2 cellular contexts compared by ENCODE assay signal in the genomic region with DNA sequence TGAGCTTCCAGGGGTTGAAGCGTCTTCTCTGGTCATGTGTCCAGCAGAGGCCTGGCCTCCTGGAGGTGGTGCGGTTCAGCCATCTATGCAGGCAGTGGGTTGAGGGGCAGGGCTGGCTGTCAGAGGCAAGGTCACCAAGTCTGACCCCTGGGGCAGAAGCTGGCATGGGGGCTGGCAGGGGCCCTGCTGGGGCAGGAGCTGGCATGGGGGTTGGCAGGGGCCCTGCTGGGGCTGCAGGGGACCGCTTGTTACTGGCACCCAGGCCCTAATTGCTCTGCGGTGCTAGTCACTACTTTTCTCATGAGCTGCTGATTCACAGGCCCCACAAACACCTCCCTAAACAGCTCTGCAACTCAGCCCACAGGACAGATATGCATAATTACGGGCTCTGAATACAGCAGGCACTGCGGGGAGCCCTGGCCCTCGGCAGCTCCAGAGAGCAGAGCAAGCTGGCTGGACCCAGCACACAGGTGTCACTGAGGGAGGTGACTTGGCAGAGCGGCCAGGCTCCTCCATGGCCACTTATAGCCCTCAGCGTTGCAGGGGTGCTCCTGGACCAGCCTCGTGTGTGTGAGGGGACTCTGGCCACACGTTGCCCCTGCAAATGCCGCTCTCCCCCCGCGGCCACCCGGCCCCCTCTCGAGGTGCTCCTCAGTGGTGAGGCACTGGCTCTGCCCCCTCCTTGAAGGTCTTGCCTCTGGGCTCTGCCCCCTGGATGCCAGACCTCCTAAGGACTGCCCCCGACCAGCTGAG.
TF ChIP-seq lines count a peak whose summit lies in the region.

No MANE protein-coding gene starts in this region.

TF ChIP-seq in GM23338, 12 proteins besides CTCF, POLR2A, EP300 and RAD21 (continued from another document and continues in another):
- no peak for TF ChIP-seq EZH2phosphoT487 (IDR thresholded peaks at IDR 0.05; ENCODE audit: unreplicated experiment)
- TF ChIP-seq, protein P1, sequence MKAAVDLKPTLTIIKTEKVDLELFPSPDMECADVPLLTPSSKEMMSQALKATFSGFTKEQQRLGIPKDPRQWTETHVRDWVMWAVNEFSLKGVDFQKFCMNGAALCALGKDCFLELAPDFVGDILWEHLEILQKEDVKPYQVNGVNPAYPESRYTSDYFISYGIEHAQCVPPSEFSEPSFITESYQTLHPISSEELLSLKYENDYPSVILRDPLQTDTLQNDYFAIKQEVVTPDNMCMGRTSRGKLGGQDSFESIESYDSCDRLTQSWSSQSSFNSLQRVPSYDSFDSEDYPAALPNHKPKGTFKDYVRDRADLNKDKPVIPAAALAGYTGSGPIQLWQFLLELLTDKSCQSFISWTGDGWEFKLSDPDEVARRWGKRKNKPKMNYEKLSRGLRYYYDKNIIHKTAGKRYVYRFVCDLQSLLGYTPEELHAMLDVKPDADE (IDR thresholded peaks at IDR 0.05) = no peak
- TF ChIP-seq ZNF331 (CRISPR knock-in tag; IDR thresholded peaks at IDR 0.05; ENCODE audit: low read depth) = no peak
- TF ChIP-seq NANOG (IDR thresholded peaks at IDR 0.05; ENCODE audit: borderline replicate concordance) = no peak
- TF ChIP-seq, protein P2, sequence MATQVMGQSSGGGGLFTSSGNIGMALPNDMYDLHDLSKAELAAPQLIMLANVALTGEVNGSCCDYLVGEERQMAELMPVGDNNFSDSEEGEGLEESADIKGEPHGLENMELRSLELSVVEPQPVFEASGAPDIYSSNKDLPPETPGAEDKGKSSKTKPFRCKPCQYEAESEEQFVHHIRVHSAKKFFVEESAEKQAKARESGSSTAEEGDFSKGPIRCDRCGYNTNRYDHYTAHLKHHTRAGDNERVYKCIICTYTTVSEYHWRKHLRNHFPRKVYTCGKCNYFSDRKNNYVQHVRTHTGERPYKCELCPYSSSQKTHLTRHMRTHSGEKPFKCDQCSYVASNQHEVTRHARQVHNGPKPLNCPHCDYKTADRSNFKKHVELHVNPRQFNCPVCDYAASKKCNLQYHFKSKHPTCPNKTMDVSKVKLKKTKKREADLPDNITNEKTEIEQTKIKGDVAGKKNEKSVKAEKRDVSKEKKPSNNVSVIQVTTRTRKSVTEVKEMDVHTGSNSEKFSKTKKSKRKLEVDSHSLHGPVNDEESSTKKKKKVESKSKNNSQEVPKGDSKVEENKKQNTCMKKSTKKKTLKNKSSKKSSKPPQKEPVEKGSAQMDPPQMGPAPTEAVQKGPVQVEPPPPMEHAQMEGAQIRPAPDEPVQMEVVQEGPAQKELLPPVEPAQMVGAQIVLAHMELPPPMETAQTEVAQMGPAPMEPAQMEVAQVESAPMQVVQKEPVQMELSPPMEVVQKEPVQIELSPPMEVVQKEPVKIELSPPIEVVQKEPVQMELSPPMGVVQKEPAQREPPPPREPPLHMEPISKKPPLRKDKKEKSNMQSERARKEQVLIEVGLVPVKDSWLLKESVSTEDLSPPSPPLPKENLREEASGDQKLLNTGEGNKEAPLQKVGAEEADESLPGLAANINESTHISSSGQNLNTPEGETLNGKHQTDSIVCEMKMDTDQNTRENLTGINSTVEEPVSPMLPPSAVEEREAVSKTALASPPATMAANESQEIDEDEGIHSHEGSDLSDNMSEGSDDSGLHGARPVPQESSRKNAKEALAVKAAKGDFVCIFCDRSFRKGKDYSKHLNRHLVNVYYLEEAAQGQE (IDR thresholded peaks at IDR 0.05; ENCODE audit: unreplicated experiment) = no peak
- TF ChIP-seq JUNB (IDR thresholded peaks at IDR 0.05; ENCODE audit: unreplicated experiment) = no peak
- TF ChIP-seq POLR2AphosphoS5 (IDR thresholded peaks at IDR 0.05; ENCODE audit: low read depth) = no peak
- TF ChIP-seq, protein P3, sequence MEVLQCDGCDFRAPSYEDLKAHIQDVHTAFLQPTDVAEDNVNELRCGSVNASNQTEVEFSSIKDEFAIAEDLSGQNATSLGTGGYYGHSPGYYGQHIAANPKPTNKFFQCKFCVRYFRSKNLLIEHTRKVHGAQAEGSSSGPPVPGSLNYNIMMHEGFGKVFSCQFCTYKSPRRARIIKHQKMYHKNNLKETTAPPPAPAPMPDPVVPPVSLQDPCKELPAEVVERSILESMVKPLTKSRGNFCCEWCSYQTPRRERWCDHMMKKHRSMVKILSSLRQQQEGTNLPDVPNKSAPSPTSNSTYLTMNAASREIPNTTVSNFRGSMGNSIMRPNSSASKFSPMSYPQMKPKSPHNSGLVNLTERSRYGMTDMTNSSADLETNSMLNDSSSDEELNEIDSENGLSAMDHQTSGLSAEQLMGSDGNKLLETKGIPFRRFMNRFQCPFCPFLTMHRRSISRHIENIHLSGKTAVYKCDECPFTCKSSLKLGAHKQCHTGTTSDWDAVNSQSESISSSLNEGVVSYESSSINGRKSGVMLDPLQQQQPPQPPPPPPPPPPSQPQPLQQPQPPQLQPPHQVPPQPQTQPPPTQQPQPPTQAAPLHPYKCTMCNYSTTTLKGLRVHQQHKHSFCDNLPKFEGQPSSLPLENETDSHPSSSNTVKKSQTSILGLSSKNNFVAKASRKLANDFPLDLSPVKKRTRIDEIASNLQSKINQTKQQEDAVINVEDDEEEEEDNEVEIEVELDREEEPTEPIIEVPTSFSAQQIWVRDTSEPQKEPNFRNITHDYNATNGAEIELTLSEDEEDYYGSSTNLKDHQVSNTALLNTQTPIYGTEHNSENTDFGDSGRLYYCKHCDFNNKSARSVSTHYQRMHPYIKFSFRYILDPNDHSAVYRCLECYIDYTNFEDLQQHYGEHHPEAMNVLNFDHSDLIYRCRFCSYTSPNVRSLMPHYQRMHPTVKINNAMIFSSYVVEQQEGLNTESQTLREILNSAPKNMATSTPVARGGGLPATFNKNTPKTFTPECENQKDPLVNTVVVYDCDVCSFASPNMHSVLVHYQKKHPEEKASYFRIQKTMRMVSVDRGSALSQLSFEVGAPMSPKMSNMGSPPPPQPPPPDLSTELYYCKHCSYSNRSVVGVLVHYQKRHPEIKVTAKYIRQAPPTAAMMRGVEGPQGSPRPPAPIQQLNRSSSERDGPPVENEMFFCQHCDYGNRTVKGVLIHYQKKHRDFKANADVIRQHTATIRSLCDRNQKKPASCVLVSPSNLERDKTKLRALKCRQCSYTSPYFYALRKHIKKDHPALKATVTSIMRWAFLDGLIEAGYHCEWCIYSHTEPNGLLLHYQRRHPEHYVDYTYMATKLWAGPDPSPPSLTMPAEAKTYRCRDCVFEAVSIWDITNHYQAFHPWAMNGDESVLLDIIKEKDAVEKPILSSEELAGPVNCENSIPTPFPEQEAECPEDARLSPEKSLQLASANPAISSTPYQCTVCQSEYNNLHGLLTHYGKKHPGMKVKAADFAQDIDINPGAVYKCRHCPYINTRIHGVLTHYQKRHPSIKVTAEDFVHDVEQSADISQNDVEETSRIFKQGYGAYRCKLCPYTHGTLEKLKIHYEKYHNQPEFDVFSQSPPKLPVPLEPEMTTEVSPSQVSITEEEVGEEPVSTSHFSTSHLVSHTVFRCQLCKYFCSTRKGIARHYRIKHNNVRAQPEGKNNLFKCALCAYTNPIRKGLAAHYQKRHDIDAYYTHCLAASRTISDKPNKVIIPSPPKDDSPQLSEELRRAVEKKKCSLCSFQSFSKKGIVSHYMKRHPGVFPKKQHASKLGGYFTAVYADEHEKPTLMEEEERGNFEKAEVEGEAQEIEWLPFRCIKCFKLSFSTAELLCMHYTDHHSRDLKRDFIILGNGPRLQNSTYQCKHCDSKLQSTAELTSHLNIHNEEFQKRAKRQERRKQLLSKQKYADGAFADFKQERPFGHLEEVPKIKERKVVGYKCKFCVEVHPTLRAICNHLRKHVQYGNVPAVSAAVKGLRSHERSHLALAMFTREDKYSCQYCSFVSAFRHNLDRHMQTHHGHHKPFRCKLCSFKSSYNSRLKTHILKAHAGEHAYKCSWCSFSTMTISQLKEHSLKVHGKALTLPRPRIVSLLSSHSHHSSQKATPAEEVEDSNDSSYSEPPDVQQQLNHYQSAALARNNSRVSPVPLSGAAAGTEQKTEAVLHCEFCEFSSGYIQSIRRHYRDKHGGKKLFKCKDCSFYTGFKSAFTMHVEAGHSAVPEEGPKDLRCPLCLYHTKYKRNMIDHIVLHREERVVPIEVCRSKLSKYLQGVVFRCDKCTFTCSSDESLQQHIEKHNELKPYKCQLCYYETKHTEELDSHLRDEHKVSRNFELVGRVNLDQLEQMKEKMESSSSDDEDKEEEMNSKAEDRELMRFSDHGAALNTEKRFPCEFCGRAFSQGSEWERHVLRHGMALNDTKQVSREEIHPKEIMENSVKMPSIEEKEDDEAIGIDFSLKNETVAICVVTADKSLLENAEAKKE (CRISPR knock-in tag; IDR thresholded peaks at IDR 0.05) = no peak

TF ChIP-seq in HepG2, 621 proteins besides CTCF, POLR2A, EP300 and RAD21:
- TF ChIP-seq, protein P4, sequence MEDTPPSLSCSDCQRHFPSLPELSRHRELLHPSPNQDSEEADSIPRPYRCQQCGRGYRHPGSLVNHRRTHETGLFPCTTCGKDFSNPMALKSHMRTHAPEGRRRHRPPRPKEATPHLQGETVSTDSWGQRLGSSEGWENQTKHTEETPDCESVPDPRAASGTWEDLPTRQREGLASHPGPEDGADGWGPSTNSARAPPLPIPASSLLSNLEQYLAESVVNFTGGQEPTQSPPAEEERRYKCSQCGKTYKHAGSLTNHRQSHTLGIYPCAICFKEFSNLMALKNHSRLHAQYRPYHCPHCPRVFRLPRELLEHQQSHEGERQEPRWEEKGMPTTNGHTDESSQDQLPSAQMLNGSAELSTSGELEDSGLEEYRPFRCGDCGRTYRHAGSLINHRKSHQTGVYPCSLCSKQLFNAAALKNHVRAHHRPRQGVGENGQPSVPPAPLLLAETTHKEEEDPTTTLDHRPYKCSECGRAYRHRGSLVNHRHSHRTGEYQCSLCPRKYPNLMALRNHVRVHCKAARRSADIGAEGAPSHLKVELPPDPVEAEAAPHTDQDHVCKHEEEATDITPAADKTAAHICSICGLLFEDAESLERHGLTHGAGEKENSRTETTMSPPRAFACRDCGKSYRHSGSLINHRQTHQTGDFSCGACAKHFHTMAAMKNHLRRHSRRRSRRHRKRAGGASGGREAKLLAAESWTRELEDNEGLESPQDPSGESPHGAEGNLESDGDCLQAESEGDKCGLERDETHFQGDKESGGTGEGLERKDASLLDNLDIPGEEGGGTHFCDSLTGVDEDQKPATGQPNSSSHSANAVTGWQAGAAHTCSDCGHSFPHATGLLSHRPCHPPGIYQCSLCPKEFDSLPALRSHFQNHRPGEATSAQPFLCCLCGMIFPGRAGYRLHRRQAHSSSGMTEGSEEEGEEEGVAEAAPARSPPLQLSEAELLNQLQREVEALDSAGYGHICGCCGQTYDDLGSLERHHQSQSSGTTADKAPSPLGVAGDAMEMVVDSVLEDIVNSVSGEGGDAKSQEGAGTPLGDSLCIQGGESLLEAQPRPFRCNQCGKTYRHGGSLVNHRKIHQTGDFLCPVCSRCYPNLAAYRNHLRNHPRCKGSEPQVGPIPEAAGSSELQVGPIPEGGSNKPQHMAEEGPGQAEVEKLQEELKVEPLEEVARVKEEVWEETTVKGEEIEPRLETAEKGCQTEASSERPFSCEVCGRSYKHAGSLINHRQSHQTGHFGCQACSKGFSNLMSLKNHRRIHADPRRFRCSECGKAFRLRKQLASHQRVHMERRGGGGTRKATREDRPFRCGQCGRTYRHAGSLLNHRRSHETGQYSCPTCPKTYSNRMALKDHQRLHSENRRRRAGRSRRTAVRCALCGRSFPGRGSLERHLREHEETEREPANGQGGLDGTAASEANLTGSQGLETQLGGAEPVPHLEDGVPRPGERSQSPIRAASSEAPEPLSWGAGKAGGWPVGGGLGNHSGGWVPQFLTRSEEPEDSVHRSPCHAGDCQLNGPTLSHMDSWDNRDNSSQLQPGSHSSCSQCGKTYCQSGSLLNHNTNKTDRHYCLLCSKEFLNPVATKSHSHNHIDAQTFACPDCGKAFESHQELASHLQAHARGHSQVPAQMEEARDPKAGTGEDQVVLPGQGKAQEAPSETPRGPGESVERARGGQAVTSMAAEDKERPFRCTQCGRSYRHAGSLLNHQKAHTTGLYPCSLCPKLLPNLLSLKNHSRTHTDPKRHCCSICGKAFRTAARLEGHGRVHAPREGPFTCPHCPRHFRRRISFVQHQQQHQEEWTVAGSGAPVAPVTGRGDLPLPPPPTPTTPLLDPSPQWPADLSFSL (CRISPR knock-in tag; IDR thresholded peaks at IDR 0.05) = 0 out of 2 replicates have a peak, but pooled peaks have one; percentile 1
- TF ChIP-seq ZSCAN22 (CRISPR knock-in tag; IDR thresholded peaks at IDR 0.05) (no peak), HNRNPL (IDR thresholded peaks at IDR 0.05; ENCODE audit: low read depth, low read length) (peak; percentile 44; the same call in 1 of the 2 replicates), ZNF773 (CRISPR knock-in tag; IDR thresholded peaks at IDR 0.05; ENCODE audit: borderline replicate concordance) (no peak)
TF ChIP-seq in HepG2: peak in this region for 2.
